ENCODE assay signal across 25 cellular contexts in genomic region chr11:44377121-44377520, GRCh38.
"Had no signal": no experiment of that assay in that cellular context is flagged by ENCODE, and none has a peak within 500 bp of the region (broad histone marks: within the 10 kb centered on the region; RNA-seq: fewer than 3 reads in every experiment).

No MANE protein-coding gene starts in this region.

- H3K27ac ChIP-seq: epithelial cell of prostate, gastrocnemius medialis, heart left ventricle, neural progenitor cell, prostate gland, right atrium auricular region, sigmoid colon, stomach, thyroid gland, vagina had no signal

- ATAC-seq: esophagus mucosa; gastrocnemius medialis; heart left ventricle; left lobe of liver; naive thymus-derived CD4-positive, alpha-beta T cell; stimulated activated effector memory CD8-positive, alpha-beta T cell treated with anti-CD3 and anti-CD28 coated beads, Interleukin-12 subunit alpha, Interleukin-12 subunit beta, amount 100 ng/mL, for 72 hours had no signal

- DNase-seq: effector CD8-positive, alpha-beta T cell; endodermal cell; foreskin fibroblast; gastrocnemius medialis; heart left ventricle; kidney; mesenchymal stem cell; midbrain; naive thymus-derived CD4-positive, alpha-beta T cell; sigmoid colon; stimulated activated CD4-positive, alpha-beta T cell treated with anti-CD3 and anti-CD28 coated beads, Interleukin-2, amount 100 ng/mL, for 24 hours; stimulated activated CD4-positive, alpha-beta T cell treated with anti-CD3 and anti-CD28 coated beads, Interleukin-4, amount 100 ng/mL, for 24 hours; stimulated activated naive CD4-positive, alpha-beta T cell treated with Interleukin-2 at 50 U/mL for 16 hours; stomach; thyroid gland; trophoblast cell had no signal

- H3K4me1 ChIP-seq: gastrocnemius medialis, prostate gland, right atrium auricular region, sigmoid colon, stomach, vagina had no signal

- H3K79me2 ChIP-seq: hepatocyte had no signal

- H3K27me3 ChIP-seq: hepatocyte, neural progenitor cell, right atrium auricular region, thyroid gland, vagina had no signal

- H3K4me2 ChIP-seq: hepatocyte, neural progenitor cell had no signal

- H3K36me3 ChIP-seq: gastrocnemius medialis, heart left ventricle, neural progenitor cell, prostate gland, right atrium auricular region, sigmoid colon, stomach, thyroid gland, vagina had no signal

- H3K9me3 ChIP-seq: gastrocnemius medialis, prostate gland, thyroid gland, vagina had no signal

- H2AFZ ChIP-seq: hepatocyte, neural progenitor cell had no signal

- H3K4me3 ChIP-seq: gastrocnemius medialis, heart left ventricle, hepatocyte, neural progenitor cell, prostate gland, right atrium auricular region, sigmoid colon, stomach, thyroid gland, vagina had no signal
